ENCODE assay signal across 16 cellular contexts in genomic region chr13:98449273-98449672, GRCh38.
A peak's percentile ranks its signal among the peaks of the same experiment; 100 is the strongest.
DNase-seq lines count a peak whose midpoint lies in the region; ATAC-seq and TF ChIP-seq lines count a peak whose summit lies in the region.
"Had no signal": no experiment of that assay in that cellular context is flagged by ENCODE, and none has a peak within 500 bp of the region (broad histone marks: within the 10 kb centered on the region; RNA-seq: fewer than 3 reads in every experiment).

No MANE protein-coding gene starts in this region.

- H3K27me3 Mint-ChIP-seq in activated CD4-positive, alpha-beta T cell treated with anti-CD3 and anti-CD28 coated beads, Interleukin-2, amount 10 ng/mL, durations not matched to agents 7 days and 5 days = no peaks in the 10 kb centered on the region
- no peaks in the 10 kb centered on the region for H3K27me3 Mint-ChIP-seq in activated T-helper 17 cell treated with anti-CD3 and anti-CD28 coated beads, Interleukin-2, amount 50 U/mL, for 72 hours
- no peaks in the 10 kb centered on the region for H3K27me3 Mint-ChIP-seq in mesothelial cell of epicardium (ENCODE audit: low read depth)

- intact Hi-C loops in tibial artery (cut with DNase I; ENCODE audit: low total_unique reads) = loop anchor here (10.0 kb wide), 1 partner anchor 136 kb away; no protein-coding TSS in a partner anchor

- ATAC-seq in activated T-helper 17 cell treated with anti-CD3 and anti-CD28 coated beads, Interleukin-2, amount 50 U/mL, for 72 hours (replicated peaks) = no peak
- ATAC-seq: CD8-positive, alpha-beta T cell had no signal

- no peaks in the 10 kb centered on the region for H3K27me3 ChIP-seq in tibial artery
- H3K27me3 ChIP-seq: neutrophil had no signal

- no peak overlapping the region for H3K4me3 Mint-ChIP-seq in activated CD4-positive, alpha-beta T cell treated with anti-CD3 and anti-CD28 coated beads, Interleukin-2, amount 10 ng/mL, durations not matched to agents 7 days and 5 days
- H3K4me3 Mint-ChIP-seq in activated T-helper 17 cell treated with anti-CD3 and anti-CD28 coated beads, Interleukin-2, amount 50 U/mL, for 72 hours = no peak overlapping the region
- no peak overlapping the region for H3K4me3 Mint-ChIP-seq in mesothelial cell of epicardium
- H3K4me3 Mint-ChIP-seq: CD8-positive, alpha-beta T cell had no signal

- H3K9me3 Mint-ChIP-seq in activated CD4-positive, alpha-beta T cell treated with anti-CD3 and anti-CD28 coated beads, Interleukin-2, amount 10 ng/mL, durations not matched to agents 7 days and 5 days = no peaks in the 10 kb centered on the region
- no peaks in the 10 kb centered on the region for H3K9me3 Mint-ChIP-seq in activated T-helper 17 cell treated with anti-CD3 and anti-CD28 coated beads, Interleukin-2, amount 50 U/mL, for 72 hours
- H3K9me3 Mint-ChIP-seq in mesothelial cell of epicardium = no peaks in the 10 kb centered on the region
- H3K9me3 Mint-ChIP-seq: CD8-positive, alpha-beta T cell had no signal

- peaks cover 12 to 45% (median 34%) of the 10 kb centered on the region in 3 donors for H3K36me3 ChIP-seq in tibial artery
- H3K36me3 ChIP-seq: thoracic aorta had no signal

- H3K36me3 Mint-ChIP-seq in activated CD4-positive, alpha-beta T cell treated with anti-CD3 and anti-CD28 coated beads, Interleukin-2, amount 10 ng/mL, durations not matched to agents 7 days and 5 days (ENCODE audit: low read depth) = peaks cover 45% of the 10 kb centered on the region
- peaks cover 88% of the 10 kb centered on the region for H3K36me3 Mint-ChIP-seq in activated T-helper 17 cell treated with anti-CD3 and anti-CD28 coated beads, Interleukin-2, amount 50 U/mL, for 72 hours (ENCODE audit: low read depth)
- H3K36me3 Mint-ChIP-seq in mesothelial cell of epicardium = peaks cover 37% of the 10 kb centered on the region

- H3K4me3 ChIP-seq in tibial artery = no peak overlapping the region
- H3K4me3 ChIP-seq: thoracic aorta had no signal

- H3K27ac ChIP-seq in tibial artery = peak overlapping the region; percentile 77 to 80
- H3K27ac ChIP-seq: neutrophil had no signal

- H3K27ac Mint-ChIP-seq in activated CD4-positive, alpha-beta T cell treated with anti-CD3 and anti-CD28 coated beads, Interleukin-2, amount 10 ng/mL, durations not matched to agents 7 days and 5 days = peak overlapping the region; percentile 21
- peak overlapping the region; percentile 83 for H3K27ac Mint-ChIP-seq in activated T-helper 17 cell treated with anti-CD3 and anti-CD28 coated beads, Interleukin-2, amount 50 U/mL, for 72 hours
- H3K27ac Mint-ChIP-seq in mesothelial cell of epicardium = peak overlapping the region; percentile 66

- no peak for DNase-seq in activated CD4-positive, alpha-beta T cell treated with anti-CD3 and anti-CD28 coated beads, Interleukin-2, amount 10 ng/mL, durations not matched to agents 7 days and 5 days
- DNase-seq in activated CD4-positive, alpha-beta T cell treated with anti-CD3 and anti-CD28 coated beads, Interleukin-2, amount 50 U/mL, for 48 hours = no peak
- no peak for DNase-seq in mesothelial cell of epicardium (ENCODE audit: low spot score in 2 of 2, unreplicated experiment in 2 of 2)
- no peak for DNase-seq in tibial artery
- DNase-seq in NCI-H2171 (lab: John Stamatoyannopoulos, UW) = no peak
- DNase-seq in NOMO-1 treated with DMSO at 0.1 percent for 48 hours (lab: John Stamatoyannopoulos, UW; ENCODE audit: unreplicated experiment) = no peak
- DNase-seq in dedifferentiated amniotic fluid mesenchymal stem cell (ENCODE audit: extremely low spot score) = no peak
- DNase-seq: CD8-positive, alpha-beta T cell; DND-41; erythroblast; NCI-H146; NCI-H226; Right ventricle myocardium superior had no signal

- peaks cover 38% of the 10 kb centered on the region for H3K4me1 Mint-ChIP-seq in activated CD4-positive, alpha-beta T cell treated with anti-CD3 and anti-CD28 coated beads, Interleukin-2, amount 10 ng/mL, durations not matched to agents 7 days and 5 days
- peaks cover 22% of the 10 kb centered on the region for H3K4me1 Mint-ChIP-seq in activated T-helper 17 cell treated with anti-CD3 and anti-CD28 coated beads, Interleukin-2, amount 50 U/mL, for 72 hours
- peaks cover 14% of the 10 kb centered on the region for H3K4me1 Mint-ChIP-seq in mesothelial cell of epicardium

- H3K9me3 ChIP-seq in tibial artery = no peaks in the 10 kb centered on the region
- H3K9me3 ChIP-seq: neutrophil, thoracic aorta had no signal

- peaks cover 0 to 63% (median 35%) of the 10 kb centered on the region in 4 donors for H3K4me1 ChIP-seq in tibial artery

- POLR2A ChIA-PET in activated CD4-positive, alpha-beta T cell treated with anti-CD3 and anti-CD28 coated beads, Interleukin-2, amount 10 ng/mL, durations not matched to agents 7 days and 5 days (lab: Charles Lee) = no interaction called here

- CTCF ChIA-PET in activated CD4-positive, alpha-beta T cell treated with anti-CD3 and anti-CD28 coated beads, Interleukin-2, amount 10 ng/mL, durations not matched to agents 7 days and 5 days (lab: Charles Lee) = interaction anchor here (1.0 kb wide), 1 partner anchor 12 kb away, joined by 3 read pairs; no protein-coding TSS in a partner anchor

- no peak for TF ChIP-seq CTCF in mesothelial cell of epicardium (IDR thresholded peaks at IDR 0.05; ENCODE audit: unreplicated experiment)
- no peak for TF ChIP-seq CTCF in tibial artery (IDR thresholded peaks at IDR 0.05)

Comparison
In these comparisons a context has a peak if more than half of its experiments do, and no peak if none do; other contexts are left out.
1. H3K27ac Mint-ChIP-seq: peak in every context shown above with its lines; median percentile 83 in activated T-helper 17 cell treated with anti-CD3 and anti-CD28 coated beads, Interleukin-2, amount 50 U/mL, for 72 hours; 66 in mesothelial cell of epicardium; 21 in activated CD4-positive, alpha-beta T cell treated with anti-CD3 and anti-CD28 coated beads, Interleukin-2, amount 10 ng/mL, durations not matched to agents 7 days and 5 days.